1 cellular context compared by ENCODE assay signal in the genomic region with DNA sequence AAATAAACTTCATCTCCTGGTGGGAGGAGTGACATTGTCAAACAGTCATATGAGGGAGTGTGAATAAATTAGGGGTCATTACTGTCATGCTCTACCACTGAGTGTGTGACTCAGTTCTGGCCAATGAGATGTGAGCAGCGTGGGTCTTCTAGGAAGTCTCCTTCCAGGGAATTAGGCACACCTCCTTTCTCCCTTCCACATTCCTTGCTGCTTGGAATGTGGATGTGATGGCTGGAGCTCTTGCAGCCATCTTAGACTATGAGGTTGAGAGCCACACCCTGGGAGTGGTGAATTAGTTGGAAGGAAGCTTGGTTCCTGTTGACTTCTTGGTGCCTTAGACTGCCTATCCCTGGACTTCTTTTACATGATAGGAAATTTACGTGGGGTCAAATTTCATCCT.
TF ChIP-seq lines count a peak whose summit lies in the region.

No MANE protein-coding gene starts in this region.

TF ChIP-seq in Ishikawa, 13 proteins besides CTCF, POLR2A, EP300 and RAD21 (continued from another document):
- TF ChIP-seq, protein P1, sequence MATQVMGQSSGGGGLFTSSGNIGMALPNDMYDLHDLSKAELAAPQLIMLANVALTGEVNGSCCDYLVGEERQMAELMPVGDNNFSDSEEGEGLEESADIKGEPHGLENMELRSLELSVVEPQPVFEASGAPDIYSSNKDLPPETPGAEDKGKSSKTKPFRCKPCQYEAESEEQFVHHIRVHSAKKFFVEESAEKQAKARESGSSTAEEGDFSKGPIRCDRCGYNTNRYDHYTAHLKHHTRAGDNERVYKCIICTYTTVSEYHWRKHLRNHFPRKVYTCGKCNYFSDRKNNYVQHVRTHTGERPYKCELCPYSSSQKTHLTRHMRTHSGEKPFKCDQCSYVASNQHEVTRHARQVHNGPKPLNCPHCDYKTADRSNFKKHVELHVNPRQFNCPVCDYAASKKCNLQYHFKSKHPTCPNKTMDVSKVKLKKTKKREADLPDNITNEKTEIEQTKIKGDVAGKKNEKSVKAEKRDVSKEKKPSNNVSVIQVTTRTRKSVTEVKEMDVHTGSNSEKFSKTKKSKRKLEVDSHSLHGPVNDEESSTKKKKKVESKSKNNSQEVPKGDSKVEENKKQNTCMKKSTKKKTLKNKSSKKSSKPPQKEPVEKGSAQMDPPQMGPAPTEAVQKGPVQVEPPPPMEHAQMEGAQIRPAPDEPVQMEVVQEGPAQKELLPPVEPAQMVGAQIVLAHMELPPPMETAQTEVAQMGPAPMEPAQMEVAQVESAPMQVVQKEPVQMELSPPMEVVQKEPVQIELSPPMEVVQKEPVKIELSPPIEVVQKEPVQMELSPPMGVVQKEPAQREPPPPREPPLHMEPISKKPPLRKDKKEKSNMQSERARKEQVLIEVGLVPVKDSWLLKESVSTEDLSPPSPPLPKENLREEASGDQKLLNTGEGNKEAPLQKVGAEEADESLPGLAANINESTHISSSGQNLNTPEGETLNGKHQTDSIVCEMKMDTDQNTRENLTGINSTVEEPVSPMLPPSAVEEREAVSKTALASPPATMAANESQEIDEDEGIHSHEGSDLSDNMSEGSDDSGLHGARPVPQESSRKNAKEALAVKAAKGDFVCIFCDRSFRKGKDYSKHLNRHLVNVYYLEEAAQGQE (IDR thresholded peaks at IDR 0.05; ENCODE audit: low read depth): no peak
- TF ChIP-seq FOXM1 (IDR thresholded peaks at IDR 0.05; ENCODE audit: borderline replicate concordance, low read depth) (no peak), EGR1 (IDR thresholded peaks at IDR 0.05) (no peak), TAF1 (IDR thresholded peaks at IDR 0.05; ENCODE audit: low read depth) (no peak), YY1 (IDR thresholded peaks at IDR 0.05; ENCODE audit: low read depth) (no peak), TCF12 (IDR thresholded peaks at IDR 0.05; ENCODE audit: low read depth) (no peak), CREB1 (IDR thresholded peaks at IDR 0.05; ENCODE audit: low read depth) (no peak), CEBPB (IDR thresholded peaks at IDR 0.05) (no peak), ZBTB7A (IDR thresholded peaks at IDR 0.05; ENCODE audit: low read depth) (no peak)
- TF ChIP-seq, protein P2, sequence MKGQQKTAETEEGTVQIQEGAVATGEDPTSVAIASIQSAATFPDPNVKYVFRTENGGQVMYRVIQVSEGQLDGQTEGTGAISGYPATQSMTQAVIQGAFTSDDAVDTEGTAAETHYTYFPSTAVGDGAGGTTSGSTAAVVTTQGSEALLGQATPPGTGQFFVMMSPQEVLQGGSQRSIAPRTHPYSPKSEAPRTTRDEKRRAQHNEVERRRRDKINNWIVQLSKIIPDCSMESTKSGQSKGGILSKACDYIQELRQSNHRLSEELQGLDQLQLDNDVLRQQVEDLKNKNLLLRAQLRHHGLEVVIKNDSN (IDR thresholded peaks at IDR 0.05): no peak
